11 cellular contexts compared by ENCODE assay signal in genomic region chr17:78409191-78409621, GRCh38. TPM values are rescaled to one million over a fixed set of nuclear protein-coding genes. Genes with fewer than 3 reads are reported as not detected.
DNase-seq lines count a peak whose midpoint lies in the region; ATAC-seq, FAIRE-seq and TF ChIP-seq lines count a peak whose summit lies in the region.
"Had no signal": no experiment of that assay in that cellular context is flagged by ENCODE, and none has a peak within 500 bp of the region (broad histone marks: within the 10 kb centered on the region; RNA-seq: fewer than 3 reads in every experiment).

No MANE protein-coding gene starts in this region.

- no peak overlapping the region for H3K4ac ChIP-seq in H1 (replicated peaks; ENCODE audit: insufficient read length, low read depth, low read length)

- no peak overlapping the region for H3K4me2 ChIP-seq in H1 (ENCODE audit: insufficient read depth in 1 of 2, low read depth in 2 of 2, low read length in 2 of 2)
- no peak overlapping the region for H3K4me2 ChIP-seq in Karpas-422 (ENCODE audit: low read depth, low read length, poor library complexity, severe bottlenecking)
- H3K4me2 ChIP-seq: BLaER1 had no signal

- 92% methylated on average over 9 of the region's 9 CpGs; no CpG with 5 or more reads in 1 of the 2 experiments for WGBS in H1 (ENCODE audit: extremely low coverage in 1 of 2, insufficient coverage in 1 of 2, insufficient read length in 1 of 2, insufficient replicate concordance in 2 of 2, low coverage in 1 of 2, low lambda C conversion rate in 2 of 2, missing lambda C conversion rate in 1 of 2), 2 experiments

- no peak overlapping the region for H3K18ac ChIP-seq in H1 (ENCODE audit: extremely low read depth, low read length)

- no peak overlapping the region for H3K56ac ChIP-seq in H1 (replicated peaks; ENCODE audit: insufficient read length, low read depth, low read length)

- H2AK5ac ChIP-seq in H1 (ENCODE audit: low read depth, low read length): peak overlapping the region; percentile 75; the same call in 1 of the 2 replicates

- H3K27me3 ChIP-seq in H1 (replicated peaks in 1 of 4; ENCODE audit: control insufficient read depth in 3 of 4, extremely low read depth in 1 of 4, insufficient read depth in 3 of 4, low read length in 3 of 4): no peaks in the 10 kb centered on the region
- H3K27me3 ChIP-seq in Karpas-422 (ENCODE audit: low read length): no peaks in the 10 kb centered on the region
- H3K27me3 ChIP-seq: BLaER1, foreskin keratinocyte had no signal

- no peaks in the 10 kb centered on the region for H3K9me3 Mint-ChIP-seq in activated naive CD4-positive, alpha-beta T cell treated with anti-CD3 and anti-CD28 coated beads, Interleukin-2, amount 50 U/mL, for 24 hours
- H3K9me3 Mint-ChIP-seq in stimulated activated effector memory CD8-positive, alpha-beta T cell treated with anti-CD3 and anti-CD28 coated beads, Interleukin-12 subunit alpha, Interleukin-12 subunit beta, amount 100 ng/mL, for 72 hours: no peaks in the 10 kb centered on the region

- H3K4me1 ChIP-seq in H1 (replicated peaks in 1 of 4; ENCODE audit: control insufficient read depth in 3 of 4, insufficient read depth in 4 of 4, low read length in 3 of 4) (peaks cover 0 to 18% (median 11%) of the 10 kb centered on the region in 4 experiments; a peak in 5 of 7 replicates), Karpas-422 (ENCODE audit: low read length) (no peaks in the 10 kb centered on the region)

- peaks cover 51% of the 10 kb centered on the region for H3K4me1 Mint-ChIP-seq in activated naive CD4-positive, alpha-beta T cell treated with anti-CD3 and anti-CD28 coated beads, Interleukin-2, amount 50 U/mL, for 24 hours
- peaks cover 75% of the 10 kb centered on the region for H3K4me1 Mint-ChIP-seq in stimulated activated effector memory CD8-positive, alpha-beta T cell treated with anti-CD3 and anti-CD28 coated beads, Interleukin-12 subunit alpha, Interleukin-12 subunit beta, amount 100 ng/mL, for 72 hours

- CTCF ChIA-PET in H1 (lab: Charles Lee; ENCODE audit: partially characterized antibody): interaction anchor here (0.5 to 1.3 kb wide), 4 partner anchors 34 to 298 kb away, joined by 3 to 5 read pairs (median 4); no protein-coding TSS in a partner anchor

- DNase-seq in activated naive CD4-positive, alpha-beta T cell treated with anti-CD3 and anti-CD28 coated beads, Interleukin-2, amount 50 U/mL, for 16 hours: no peak
- peak; percentile 98 for DNase-seq in NCI-H345 (lab: John Stamatoyannopoulos, UW)
- DNase-seq in H1 (ENCODE audit: low read depth in 1 of 2, low spot score in 2 of 2): no peak
- DNase-seq in stimulated activated effector memory CD8-positive, alpha-beta T cell treated with anti-CD3 and anti-CD28 coated beads, Interleukin-12 subunit alpha, Interleukin-12 subunit beta, amount 100 ng/mL, for 72 hours (ENCODE audit: low spot score in 2 of 2): no peak
- DNase-seq in Karpas-422: no peak
- DNase-seq in HCEC 1CT: no peak
- no peak for DNase-seq in NCI-H1930 (lab: John Stamatoyannopoulos, UW)
- DNase-seq: foreskin keratinocyte, NCI-H1048 had no signal

- no peaks in the 10 kb centered on the region for H3K23me2 ChIP-seq in H1 (ENCODE audit: low read depth, low read length)

- peak overlapping the region; percentile 81 for H2BK5ac ChIP-seq in H1 (ENCODE audit: low read depth, low read length)

- peak overlapping the region; percentile 66 for H3K27ac Mint-ChIP-seq in activated naive CD4-positive, alpha-beta T cell treated with anti-CD3 and anti-CD28 coated beads, Interleukin-2, amount 50 U/mL, for 24 hours
- H3K27ac Mint-ChIP-seq in stimulated activated effector memory CD8-positive, alpha-beta T cell treated with anti-CD3 and anti-CD28 coated beads, Interleukin-12 subunit alpha, Interleukin-12 subunit beta, amount 100 ng/mL, for 72 hours: peak overlapping the region; percentile 84

- no peak overlapping the region for H4K5ac ChIP-seq in H1 (ENCODE audit: insufficient read length, low read depth, low read length)

- no peaks in the 10 kb centered on the region for H3K9me3 ChIP-seq in H1 (ENCODE audit: insufficient read depth in 2 of 2, low read depth in 1 of 2, low read length in 1 of 2)
- no peaks in the 10 kb centered on the region for H3K9me3 ChIP-seq in Karpas-422 (ENCODE audit: low read length)
- H3K9me3 ChIP-seq: BLaER1 had no signal

- H2BK15ac ChIP-seq in H1 (ENCODE audit: low read length): no peak overlapping the region

- H3K79me2 ChIP-seq in H1 (ENCODE audit: control insufficient read depth in 1 of 2, insufficient read depth in 2 of 2, low read length in 2 of 2) (peaks cover 3 to 89% of the 10 kb centered on the region in 2 experiments; a peak in 3 of 4 replicates), Karpas-422 (ENCODE audit: low read length) (peaks cover 38% of the 10 kb centered on the region)

- no peak overlapping the region for H2AFZ ChIP-seq in H1 (ENCODE audit: low read length)
- no peak overlapping the region for H2AFZ ChIP-seq in Karpas-422 (ENCODE audit: low read length)

- no peak overlapping the region for H3K14ac ChIP-seq in H1 (ENCODE audit: insufficient read length)

- H3K9ac ChIP-seq in H1 (replicated peaks in 1 of 4; ENCODE audit: extremely low read depth in 1 of 4, low read depth in 3 of 4, low read length in 3 of 4): no peak overlapping the region
- no peak overlapping the region for H3K9ac ChIP-seq in Karpas-422 (ENCODE audit: low read length)
- H3K9ac ChIP-seq: BLaER1 had no signal

- H4K8ac ChIP-seq in H1 (ENCODE audit: extremely low read depth, insufficient read depth, low read length): no peak overlapping the region

- no peak overlapping the region for H3K4me3 ChIP-seq in H1 (ENCODE audit: extremely low read depth in 1 of 4, insufficient read depth in 2 of 4, low read depth in 3 of 4, low read length in 4 of 4)
- no peak overlapping the region for H3K4me3 ChIP-seq in Karpas-422 (ENCODE audit: low read length)
- H3K4me3 ChIP-seq: BLaER1 had no signal

- H2BK12ac ChIP-seq in H1 (ENCODE audit: low read depth, low read length): no peak overlapping the region

- TF ChIP-seq CTCF in H1 (IDR thresholded peaks at IDR 0.05; ENCODE audit: control extremely low read depth in 1 of 3, insufficient read depth in 1 of 3, low read depth in 1 of 3, low read length in 3 of 3): no peak

- H2BK120ac ChIP-seq in H1 (replicated peaks; ENCODE audit: low read depth, low read length): no peak overlapping the region

- no peak overlapping the region for H3K4me3 Mint-ChIP-seq in activated naive CD4-positive, alpha-beta T cell treated with anti-CD3 and anti-CD28 coated beads, Interleukin-2, amount 50 U/mL, for 24 hours
- H3K4me3 Mint-ChIP-seq in stimulated activated effector memory CD8-positive, alpha-beta T cell treated with anti-CD3 and anti-CD28 coated beads, Interleukin-12 subunit alpha, Interleukin-12 subunit beta, amount 100 ng/mL, for 72 hours: no peak overlapping the region

- no peaks in the 10 kb centered on the region for H3K36me3 Mint-ChIP-seq in activated naive CD4-positive, alpha-beta T cell treated with anti-CD3 and anti-CD28 coated beads, Interleukin-2, amount 50 U/mL, for 24 hours
- H3K36me3 Mint-ChIP-seq in stimulated activated effector memory CD8-positive, alpha-beta T cell treated with anti-CD3 and anti-CD28 coated beads, Interleukin-12 subunit alpha, Interleukin-12 subunit beta, amount 100 ng/mL, for 72 hours: peaks cover 93% of the 10 kb centered on the region

- H4K20me1 ChIP-seq in H1 (replicated peaks in 1 of 2; ENCODE audit: control insufficient read depth in 1 of 2, insufficient read depth in 2 of 2, low read length in 2 of 2) (peaks cover 36 to 56% of the 10 kb centered on the region in 2 experiments), Karpas-422 (ENCODE audit: insufficient read depth, low read depth, low read length) (peaks cover 30% of the 10 kb centered on the region)

- no peaks in the 10 kb centered on the region for H3K27me3 Mint-ChIP-seq in activated naive CD4-positive, alpha-beta T cell treated with anti-CD3 and anti-CD28 coated beads, Interleukin-2, amount 50 U/mL, for 24 hours

- no peak for TF ChIP-seq EP300 in H1 (IDR thresholded peaks at IDR 0.05; ENCODE audit: borderline replicate concordance in 1 of 2, low read depth in 2 of 2, low read length in 2 of 2)

- H3K23ac ChIP-seq in H1 (ENCODE audit: insufficient read length): no peak overlapping the region

- ATAC-seq in stimulated activated effector memory CD8-positive, alpha-beta T cell treated with anti-CD3 and anti-CD28 coated beads, Interleukin-12 subunit alpha, Interleukin-12 subunit beta, amount 100 ng/mL, for 72 hours: no peak

- no peak for FAIRE-seq in H1 (lab: Jason Lieb, UNC)

- H3K36me3 ChIP-seq in H1 (ENCODE audit: control insufficient read depth in 2 of 4, insufficient read depth in 4 of 4, low read length in 3 of 4) (peaks cover 2 to 13% (median 10%) of the 10 kb centered on the region in 4 experiments; a peak in 5 of 8 replicates), Karpas-422 (ENCODE audit: insufficient read depth, low read length) (no peaks in the 10 kb centered on the region)

- no peak overlapping the region for H3K27ac ChIP-seq in H1 (ENCODE audit: low read depth, low read length)
- no peak overlapping the region for H3K27ac ChIP-seq in Karpas-422 (ENCODE audit: low read length)
- H3K27ac ChIP-seq: BLaER1, foreskin keratinocyte had no signal

- no peak overlapping the region for H2BK20ac ChIP-seq in H1 (ENCODE audit: low read length)

- no peaks in the 10 kb centered on the region for H3K9me2 ChIP-seq in Karpas-422 (replicated peaks; ENCODE audit: insufficient read depth, low read length)

- TF ChIP-seq RAD21 in H1 (IDR thresholded peaks at IDR 0.05 in 1 of 2, conservative IDR thresholded peaks at IDR 0.05 in 1 of 2; ENCODE audit: low read depth in 2 of 2, low read length in 2 of 2): no peak

- peaks cover 25% of the 10 kb centered on the region for H3K79me1 ChIP-seq in H1 (ENCODE audit: low read depth, low read length)

- POLR2A ChIA-PET in H1 (lab: Charles Lee; ENCODE audit: partially characterized antibody): interaction anchor here (0.8 kb wide), 1 partner anchor 12 kb away, joined by 3 read pairs; no protein-coding TSS in a partner anchor

- TF ChIP-seq POLR2A in H1 (IDR thresholded peaks at IDR 0.05; ENCODE audit: control extremely low read depth in 1 of 2, low read depth in 2 of 2, low read length in 2 of 2): no peak

- no peak overlapping the region for H4K91ac ChIP-seq in H1 (replicated peaks; ENCODE audit: insufficient read length, low read length)

RNA-seq across cellular contexts. Expression of gene PGS1, which starts 30.8 kb away (rescaled TPM):
- total RNA-seq in H1 (2021; fragmentation: NEBNext Ultra II Directional; extraction: Animal tissue kit (Norgen Biotek cat#: 25700)): 56.7 and 60.0 TPM in 2 replicates
- polyA plus RNA-seq in H1 (2011; rRNA removed): 46.7 and 69.3 TPM in 2 replicates
- polyA plus RNA-seq in H1 (2011; cell fraction: cytosol; rRNA removed): 69.5 TPM
- 180 TPM for polyA plus RNA-seq in H1 (2011; cell fraction: nucleus; rRNA removed)
- polyA plus RNA-seq in H1 (2012, experiment 1 of 2): 38.8 to 53.2 TPM (median 48.6 TPM) in 4 replicates
- polyA plus RNA-seq in H1 (2012, experiment 2 of 2): 42.4 TPM
- polyA plus RNA-seq in H1 (2013, experiment 1 of 2): 34.5 TPM
- 33.4 TPM for polyA plus RNA-seq in H1 (2013, experiment 2 of 2)
- polyA minus RNA-seq in H1 (2011; rRNA and poly(A)+ RNA removed): 49.7 and 65.7 TPM in 2 replicates
- polyA minus RNA-seq in H1 (2011; cell fraction: cytosol; rRNA and poly(A)+ RNA removed): 37.5 TPM
- polyA minus RNA-seq in H1 (2011; cell fraction: nucleus; rRNA and poly(A)+ RNA removed): 62.2 TPM
- total RNA-seq in Karpas-422 (2014; rRNA removed; shearing (Covaris generic); ENCODE audit: low replicate concordance): 15.9 and 33.3 TPM in 2 replicates

RNA-seq across cellular contexts. Expression of gene SOCS3, which starts 49.3 kb away (rescaled TPM):
- total RNA-seq in H1 (2021; fragmentation: NEBNext Ultra II Directional; extraction: Animal tissue kit (Norgen Biotek cat#: 25700)): 47.9 and 49.4 TPM in 2 replicates
- 10.1 and 15.2 TPM in 2 replicates for polyA plus RNA-seq in H1 (2011; rRNA removed)
- 13.5 TPM for polyA plus RNA-seq in H1 (2011; cell fraction: cytosol; rRNA removed)
- 33.4 TPM for polyA plus RNA-seq in H1 (2011; cell fraction: nucleus; rRNA removed)
- polyA plus RNA-seq in H1 (2012, experiment 1 of 2): 13.7 to 17.9 TPM (median 15.6 TPM) in 4 replicates
- polyA plus RNA-seq in H1 (2012, experiment 2 of 2): 21.7 TPM
- polyA plus RNA-seq in H1 (2013, experiment 1 of 2): 28.0 TPM
- 27.0 TPM for polyA plus RNA-seq in H1 (2013, experiment 2 of 2)
- 7.3 and 11.0 TPM in 2 replicates for polyA minus RNA-seq in H1 (2011; rRNA and poly(A)+ RNA removed)
- 17.7 TPM for polyA minus RNA-seq in H1 (2011; cell fraction: cytosol; rRNA and poly(A)+ RNA removed)
- 14.3 TPM for polyA minus RNA-seq in H1 (2011; cell fraction: nucleus; rRNA and poly(A)+ RNA removed)
- not detected in 2 replicates for total RNA-seq in Karpas-422 (2014; rRNA removed; shearing (Covaris generic); ENCODE audit: low replicate concordance)

Comparison
In these comparisons a context has a peak if more than half of its experiments do, and no peak if none do; other contexts are left out.
1. RNA of gene SOCS3, which starts 49.3 kb away (total RNA-seq): 47.9 to 49.4 TPM in H1; not detected in Karpas-422; every median in the first group is over 10 times any median in the second.